ENCODE assay signal across 13 cellular contexts in the genomic region with DNA sequence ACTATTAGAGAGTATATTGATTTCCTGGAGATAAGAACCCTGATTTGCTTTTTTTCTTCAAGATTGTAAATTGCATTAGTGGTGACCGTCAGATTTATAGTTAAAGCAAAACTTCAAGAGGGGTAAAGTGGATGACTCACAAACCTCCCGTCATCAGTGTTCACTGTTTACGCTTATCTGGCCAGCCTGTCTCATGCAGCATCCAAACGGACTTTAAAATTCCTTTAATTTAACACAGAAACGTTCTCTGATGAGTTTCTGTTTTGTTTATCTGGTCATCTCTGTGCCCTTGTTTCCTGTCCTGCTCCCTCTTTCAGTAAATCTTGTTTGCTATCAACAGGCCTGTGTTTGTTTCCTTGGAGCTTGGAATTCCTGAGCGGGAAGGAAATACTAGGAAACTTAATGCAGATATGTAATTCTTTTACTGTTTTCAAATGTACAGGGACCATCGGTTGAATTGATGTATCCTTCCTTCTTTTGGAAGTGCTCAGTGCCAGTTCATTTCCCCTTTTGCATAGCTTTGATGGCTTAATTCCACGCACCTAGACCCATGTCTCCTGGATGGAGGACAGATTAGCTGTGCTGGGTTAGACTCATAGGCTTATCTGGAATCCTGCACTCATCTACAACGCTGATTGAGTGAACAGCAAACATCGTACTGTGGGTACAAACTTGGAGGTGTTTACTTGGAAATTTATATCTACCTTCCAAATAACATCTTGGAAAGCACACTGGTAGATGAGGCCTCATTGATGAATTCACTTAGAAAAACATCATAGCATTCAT. TPM values are rescaled to one million over a fixed set of nuclear protein-coding genes. Genes with fewer than 3 reads are reported as not detected.
DNase-seq lines count a peak whose midpoint lies in the region; ATAC-seq and TF ChIP-seq lines count a peak whose summit lies in the region.
"Had no signal": no experiment of that assay in that cellular context is flagged by ENCODE, and none has a peak within 500 bp of the region (broad histone marks: within the 10 kb centered on the region; RNA-seq: fewer than 3 reads in every experiment).

No MANE protein-coding gene starts in this region.

- peak overlapping the region; percentile 17; the same call in 1 of the 2 replicates for H3K27ac ChIP-seq in GM23248
- H3K27ac ChIP-seq in sigmoid colon, result peak overlapping the region in 3 of 4 donors; percentile 9 to 50 (median 45)
- H3K27ac ChIP-seq: HL-60 had no signal

- peaks cover 4% of the 10 kb centered on the region; the same call in 1 of the 2 replicates for H3F3A ChIP-seq in GM23248 (ENCODE audit: insufficient read depth)

- in situ Hi-C loops in GM23248 (cut with MboI), result no loop called here

- TF ChIP-seq CTCF in fibroblast of pulmonary artery (IDR thresholded peaks at IDR 0.05; ENCODE audit: low read length, missing control alignments) (no peak), sigmoid colon (IDR thresholded peaks at IDR 0.05) (no peak)

- peak; percentile 90 for ATAC-seq in SK-N-SH treated with all-trans-retinoic acid at 6 μM for 48 hours
- no peak for ATAC-seq in HG02981 (IDR thresholded peaks at IDR 0.05; ENCODE audit: unreplicated experiment)
- no peak for ATAC-seq in GM19324 (IDR thresholded peaks at IDR 0.05; ENCODE audit: low FRiP score, unreplicated experiment)

- no peak for TF ChIP-seq EP300 in sigmoid colon (IDR thresholded peaks at IDR 0.05)

- peak overlapping the region; percentile 27; the same call in 1 of the 2 replicates for H3K9ac ChIP-seq in GM23248

- H3K79me2 ChIP-seq in GM23248 (ENCODE audit: insufficient read depth), result peaks cover 22% of the 10 kb centered on the region

- WGBS in GM23248 (ENCODE audit: low coverage in 1 of 2, low lambda C conversion rate in 2 of 2, missing lambda C conversion rate in 2 of 2), 2 experiments, result 42% methylated on average over 10 of the region's 10 CpGs
- WGBS in sigmoid colon, 2 donors, result 72 to 77% methylated on average over 10 of the region's 10 CpGs

- H3K27me3 ChIP-seq in GM23248 (replicated peaks; ENCODE audit: insufficient read depth) (no peaks in the 10 kb centered on the region), sigmoid colon (no peaks in the 10 kb centered on the region)
- H3K27me3 ChIP-seq: breast epithelium had no signal

- peak overlapping the region; percentile 51 for H2AFZ ChIP-seq in GM23248

- H3K9me3 ChIP-seq in GM23248 (ENCODE audit: low read depth), result no peaks in the 10 kb centered on the region
- no peaks in the 10 kb centered on the region for H3K9me3 ChIP-seq in sigmoid colon
- H3K9me3 ChIP-seq: breast epithelium had no signal

- no peak for TF ChIP-seq POLR2A in sigmoid colon (IDR thresholded peaks at IDR 0.05)

- H3K36me3 ChIP-seq in GM23248 (ENCODE audit: low read depth) (no peaks in the 10 kb centered on the region), sigmoid colon (no peaks in the 10 kb centered on the region)
- H3K36me3 ChIP-seq: breast epithelium had no signal

- H3K4me2 ChIP-seq in GM23248 (ENCODE audit: unreplicated experiment), result peak overlapping the region; percentile 56

- H3K9me2 ChIP-seq in GM23248 (ENCODE audit: insufficient read depth), result no peaks in the 10 kb centered on the region

- intact Hi-C loops in sigmoid colon (cut with DNase I), result no loop called here

- H3K4me3 ChIP-seq in GM23248, result 0 out of 2 replicates have a peak overlapping the region, but pooled peaks have one; percentile 11
- no peak overlapping the region for H3K4me3 ChIP-seq in fibroblast of pulmonary artery (replicated peaks; ENCODE audit: low read depth, low read length)
- H3K4me3 ChIP-seq in sigmoid colon, result no peak overlapping the region
- H3K4me3 ChIP-seq: breast epithelium had no signal

- no peaks in the 10 kb centered on the region for H4K20me1 ChIP-seq in GM23248 (ENCODE audit: insufficient read depth)

- H3K4me1 ChIP-seq in GM23248 (ENCODE audit: insufficient read depth) (peaks cover 15% of the 10 kb centered on the region), sigmoid colon (peaks cover 0 to 13% (median 3%) of the 10 kb centered on the region in 4 donors)
- H3K4me1 ChIP-seq: breast epithelium had no signal

- DNase-seq in GM23248 (peak; percentile 77), fibroblast of pulmonary artery (ENCODE audit: low read depth) (peak; percentile 63), sigmoid colon (peak; percentile 25)
- no peak for DNase-seq in stimulated activated CD8-positive, alpha-beta memory T cell treated with anti-CD3 and anti-CD28 coated beads, Interleukin-4, amount 100 ng/mL, for 48 hours
- no peak for DNase-seq in activated CD4-positive, alpha-beta T cell treated with anti-CD3 and anti-CD28 coated beads for 48 hours
- DNase-seq: activated T-cell treated with anti-CD3 and anti-CD28 coated beads for 4 hours, NCI-H1105, retina had no signal

TF ChIP-seq in SK-N-SH treated with all-trans-retinoic acid at 6 μM for 48 hours, 23 proteins besides CTCF, POLR2A, EP300 and RAD21 (continues in another document):
- TF ChIP-seq, protein P1, sequence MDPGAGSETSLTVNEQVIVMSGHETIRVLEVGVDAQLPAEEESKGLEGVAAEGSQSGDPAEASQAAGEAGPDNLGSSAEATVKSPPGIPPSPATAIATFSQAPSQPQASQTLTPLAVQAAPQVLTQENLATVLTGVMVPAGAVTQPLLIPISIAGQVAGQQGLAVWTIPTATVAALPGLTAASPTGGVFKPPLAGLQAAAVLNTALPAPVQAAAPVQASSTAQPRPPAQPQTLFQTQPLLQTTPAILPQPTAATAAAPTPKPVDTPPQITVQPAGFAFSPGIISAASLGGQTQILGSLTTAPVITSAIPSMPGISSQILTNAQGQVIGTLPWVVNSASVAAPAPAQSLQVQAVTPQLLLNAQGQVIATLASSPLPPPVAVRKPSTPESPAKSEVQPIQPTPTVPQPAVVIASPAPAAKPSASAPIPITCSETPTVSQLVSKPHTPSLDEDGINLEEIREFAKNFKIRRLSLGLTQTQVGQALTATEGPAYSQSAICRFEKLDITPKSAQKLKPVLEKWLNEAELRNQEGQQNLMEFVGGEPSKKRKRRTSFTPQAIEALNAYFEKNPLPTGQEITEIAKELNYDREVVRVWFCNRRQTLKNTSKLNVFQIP (CRISPR knock-in tag; IDR thresholded peaks at IDR 0.05; ENCODE audit: borderline replicate concordance, low read depth), result peak; percentile 93
- TF ChIP-seq PPARA (CRISPR knock-in tag; IDR thresholded peaks at IDR 0.05; ENCODE audit: borderline replicate concordance), result no peak
- 0 out of 2 replicates have a peak, but pooled peaks have one; percentile 60 for TF ChIP-seq ZNF565 (CRISPR knock-in tag; conservative IDR thresholded peaks at IDR 0.05; ENCODE audit: low read depth)
- peak; percentile 28; the same call in 1 of the 2 replicates for TF ChIP-seq ZNF8 (CRISPR knock-in tag; IDR thresholded peaks at IDR 0.05)
- TF ChIP-seq, protein P2, sequence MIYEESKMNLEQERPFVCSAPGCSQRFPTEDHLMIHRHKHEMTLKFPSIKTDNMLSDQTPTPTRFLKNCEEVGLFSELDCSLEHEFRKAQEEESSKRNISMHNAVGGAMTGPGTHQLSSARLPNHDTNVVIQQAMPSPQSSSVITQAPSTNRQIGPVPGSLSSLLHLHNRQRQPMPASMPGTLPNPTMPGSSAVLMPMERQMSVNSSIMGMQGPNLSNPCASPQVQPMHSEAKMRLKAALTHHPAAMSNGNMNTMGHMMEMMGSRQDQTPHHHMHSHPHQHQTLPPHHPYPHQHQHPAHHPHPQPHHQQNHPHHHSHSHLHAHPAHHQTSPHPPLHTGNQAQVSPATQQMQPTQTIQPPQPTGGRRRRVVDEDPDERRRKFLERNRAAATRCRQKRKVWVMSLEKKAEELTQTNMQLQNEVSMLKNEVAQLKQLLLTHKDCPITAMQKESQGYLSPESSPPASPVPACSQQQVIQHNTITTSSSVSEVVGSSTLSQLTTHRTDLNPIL (CRISPR knock-in tag; IDR thresholded peaks at IDR 0.05; ENCODE audit: low read depth), result peak; percentile 98
- TF ChIP-seq ZFP3 (CRISPR knock-in tag; IDR thresholded peaks at IDR 0.05), result peak; percentile 68; the same call in 1 of the 2 replicates
- TF ChIP-seq SNAI2 (CRISPR knock-in tag; IDR thresholded peaks at IDR 0.05), result peak; percentile 87
- TF ChIP-seq, protein P3, sequence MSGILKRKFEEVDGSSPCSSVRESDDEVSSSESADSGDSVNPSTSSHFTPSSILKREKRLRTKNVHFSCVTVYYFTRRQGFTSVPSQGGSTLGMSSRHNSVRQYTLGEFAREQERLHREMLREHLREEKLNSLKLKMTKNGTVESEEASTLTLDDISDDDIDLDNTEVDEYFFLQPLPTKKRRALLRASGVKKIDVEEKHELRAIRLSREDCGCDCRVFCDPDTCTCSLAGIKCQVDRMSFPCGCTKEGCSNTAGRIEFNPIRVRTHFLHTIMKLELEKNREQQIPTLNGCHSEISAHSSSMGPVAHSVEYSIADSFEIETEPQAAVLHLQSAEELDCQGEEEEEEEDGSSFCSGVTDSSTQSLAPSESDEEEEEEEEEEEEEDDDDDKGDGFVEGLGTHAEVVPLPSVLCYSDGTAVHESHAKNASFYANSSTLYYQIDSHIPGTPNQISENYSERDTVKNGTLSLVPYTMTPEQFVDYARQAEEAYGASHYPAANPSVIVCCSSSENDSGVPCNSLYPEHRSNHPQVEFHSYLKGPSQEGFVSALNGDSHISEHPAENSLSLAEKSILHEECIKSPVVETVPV (CRISPR knock-in tag; IDR thresholded peaks at IDR 0.05), result peak; percentile 98
- TF ChIP-seq ARNTL (CRISPR knock-in tag; IDR thresholded peaks at IDR 0.05; ENCODE audit: borderline replicate concordance, low read depth), result no peak
- TF ChIP-seq ZNF70 (CRISPR knock-in tag; IDR thresholded peaks at IDR 0.05), result peak; percentile 32; the same call in 1 of the 2 replicates
- no peak for TF ChIP-seq BACH2 (CRISPR knock-in tag; IDR thresholded peaks at IDR 0.05; ENCODE audit: borderline replicate concordance)
- peak; percentile 96 for TF ChIP-seq ESRRG (CRISPR knock-in tag; IDR thresholded peaks at IDR 0.05)
- TF ChIP-seq RARB (CRISPR knock-in tag; IDR thresholded peaks at IDR 0.05), result peak; percentile 97
- TF ChIP-seq GLIS3 (CRISPR knock-in tag; IDR thresholded peaks at IDR 0.05), result peak; percentile 83; the same call in 1 of the 2 replicates
- no peak for TF ChIP-seq ZFP30 (CRISPR knock-in tag; IDR thresholded peaks at IDR 0.05)
- TF ChIP-seq TCF4 (CRISPR knock-in tag; IDR thresholded peaks at IDR 0.05; ENCODE audit: borderline replicate concordance), result peak; percentile 97
- TF ChIP-seq OSR1 (CRISPR knock-in tag; IDR thresholded peaks at IDR 0.05), result no peak
- no peak for TF ChIP-seq CSDC2 (CRISPR knock-in tag; IDR thresholded peaks at IDR 0.05)
- peak; percentile 99 for TF ChIP-seq ISL1 (CRISPR knock-in tag; IDR thresholded peaks at IDR 0.05)

RNA-seq across cellular contexts. Expression of a gene that starts 21.3 kb away (rescaled TPM):
- 2.7 and 3.0 TPM in 2 replicates for total RNA-seq in GM23248 (2014; rRNA removed; shearing (Covaris generic))
- polyA plus RNA-seq in GM23248 (2016; fragmentation: Nextera tagmentation; extraction: Ambion mirVana) (4.0 and 4.7 TPM in 2 replicates), sigmoid colon (10 to 100 TPM in 1 of 3 donors, 1 to 10 TPM in 2; 4.2 to 11.9 (median 5.1) TPM)
- 10 to 100 TPM; 10.7 to 17.9 (median 13.8) TPM for total RNA-seq in sigmoid colon

RNA-seq across cellular contexts. Expression of a gene that starts 35.5 kb away (rescaled TPM):
- total RNA-seq in GM23248 (2014; rRNA removed; shearing (Covaris generic)), result not detected in 2 replicates
- polyA plus RNA-seq in GM23248 (2016; fragmentation: Nextera tagmentation; extraction: Ambion mirVana) (not detected in 2 replicates), sigmoid colon (10 to 100 TPM; 37.8 to 88.9 (median 56.2) TPM)
- not detected for total RNA-seq in sigmoid colon

Comparison
In these comparisons a context has a peak if more than half of its experiments do, and no peak if none do; other contexts are left out.
1. DNase-seq: peak in GM23248 (single experiment), fibroblast of pulmonary artery (single experiment) and sigmoid colon (single experiment); none in stimulated activated CD8-positive, alpha-beta memory T cell treated with anti-CD3 and anti-CD28 coated beads, Interleukin-4, amount 100 ng/mL, for 48 hours (single experiment) and activated CD4-positive, alpha-beta T cell treated with anti-CD3 and anti-CD28 coated beads for 48 hours (single experiment).